In the genomic region with DNA sequence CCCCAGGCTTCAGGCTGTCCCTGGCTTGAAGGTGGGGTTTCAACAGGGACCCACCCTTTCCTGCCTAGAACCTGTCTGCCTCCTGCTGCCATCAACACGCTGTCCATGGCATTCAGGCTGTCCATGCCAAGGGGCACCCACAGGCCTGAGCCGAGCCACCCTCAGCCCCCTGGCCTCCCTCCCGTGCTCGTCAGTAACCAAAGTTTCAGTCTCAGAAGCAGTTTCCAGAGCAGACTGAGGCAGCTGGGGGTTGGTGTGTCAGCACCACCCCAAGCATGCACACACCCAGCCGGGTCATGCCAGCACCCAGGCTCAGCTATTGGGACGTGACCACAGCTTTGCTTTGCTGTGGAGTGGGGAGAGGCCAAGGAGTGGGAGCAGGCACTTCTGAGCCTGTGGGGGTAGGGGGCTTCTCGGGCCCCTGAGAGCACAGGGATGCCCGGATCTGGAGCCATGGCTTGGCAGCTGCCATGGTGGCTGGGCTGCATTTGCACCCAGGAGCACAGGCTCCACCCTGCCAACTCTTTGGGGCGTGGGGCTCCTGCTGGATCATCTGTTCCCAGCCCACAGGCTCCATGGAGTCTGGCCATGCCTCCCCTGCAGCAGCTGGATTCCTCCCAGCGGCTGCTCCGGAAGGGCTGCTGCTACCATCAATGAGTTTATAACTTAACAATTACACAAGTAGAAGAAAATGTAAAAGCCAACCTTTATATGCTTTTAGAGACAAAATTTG, we compare ENCODE assay signal across 16 cellular contexts.
A peak's percentile ranks its signal among the peaks of the same experiment; 100 is the strongest.
DNase-seq lines count a peak whose midpoint lies in the region; ATAC-seq, FAIRE-seq and TF ChIP-seq lines count a peak whose summit lies in the region.
"Had no signal": no experiment of that assay in that cellular context is flagged by ENCODE, and none has a peak within 500 bp of the region (broad histone marks: within the 10 kb centered on the region; RNA-seq: fewer than 3 reads in every experiment).

No MANE protein-coding gene starts in this region.

- H3K9me3 ChIP-seq in right atrium auricular region (no peaks in the 10 kb centered on the region), upper lobe of right lung (no peaks in the 10 kb centered on the region)

- H3K27ac ChIP-seq in right atrium auricular region: no peak overlapping the region
- no peak overlapping the region for H3K27ac ChIP-seq in upper lobe of right lung

- no peaks in the 10 kb centered on the region for H3K4me1 ChIP-seq in right atrium auricular region
- no peaks in the 10 kb centered on the region for H3K4me1 ChIP-seq in upper lobe of right lung

- ATAC-seq in Right ventricle myocardium inferior (no peak), upper lobe of right lung (peak; percentile 25), HG02763 (IDR thresholded peaks at IDR 0.05; ENCODE audit: unreplicated experiment) (no peak), HG03097 (IDR thresholded peaks at IDR 0.05; ENCODE audit: low FRiP score, unreplicated experiment) (no peak)
- ATAC-seq: CD8-positive, alpha-beta T cell had no signal

- no peak overlapping the region for H3K4me3 ChIP-seq in right atrium auricular region
- no peak overlapping the region for H3K4me3 ChIP-seq in fibroblast of the aortic adventitia (ENCODE audit: low read depth, low read length)
- H3K4me3 ChIP-seq in upper lobe of right lung: no peak overlapping the region

- no peak for FAIRE-seq in RCC 7860 (lab: Jason Lieb, UNC)

- H3K36me3 ChIP-seq in right atrium auricular region (no peaks in the 10 kb centered on the region), upper lobe of right lung (no peaks in the 10 kb centered on the region)

- no peak for TF ChIP-seq CTCF in right atrium auricular region (IDR thresholded peaks at IDR 0.05)
- TF ChIP-seq CTCF in fibroblast of the aortic adventitia (IDR thresholded peaks at IDR 0.05; ENCODE audit: insufficient read depth, low read length): no peak
- TF ChIP-seq CTCF in upper lobe of right lung (IDR thresholded peaks at IDR 0.05): no peak

- H3K27me3 ChIP-seq in right atrium auricular region (no peaks in the 10 kb centered on the region), upper lobe of right lung (no peaks in the 10 kb centered on the region)

- intact Hi-C loops in Right ventricle myocardium inferior (cut with DNase I) (no loop called here), upper lobe of right lung (cut with DNase I) (no loop called here)

- DNase-seq in Right ventricle myocardium inferior (ENCODE audit: missing footprints): peak; percentile 59
- no peak for DNase-seq in right atrium auricular region (ENCODE audit: low spot score)
- DNase-seq in LHCN-M2 (ENCODE audit: low read depth): peak; percentile 42
- peak; percentile 19 for DNase-seq in fibroblast of the aortic adventitia (ENCODE audit: low read depth)
- DNase-seq in upper lobe of right lung: no peak
- no peak for DNase-seq in RCC 7860 (ENCODE audit: low spot score)
- DNase-seq: CD8-positive, alpha-beta T cell; IMR-90; MV-4-11; NCI-H1417 treated with DMSO at 0.1 percent for 48 hours; NCI-H2029; NCI-H524; NK-92 treated with Interleukin-12 subunit alpha and Interleukin-12 subunit beta, amount 100 ng/mL, for 24 hours; OCI-M1 had no signal

Comparison
In these comparisons a context has a peak if more than half of its experiments do, and no peak if none do; other contexts are left out.
1. DNase-seq: peak in Right ventricle myocardium inferior (single experiment), LHCN-M2 (single experiment) and fibroblast of the aortic adventitia (single experiment); none in right atrium auricular region (single experiment), upper lobe of right lung (single experiment) and RCC 7860 (single experiment).